Comparison of ENCODE assay signal across 29 cellular contexts in the genomic region with DNA sequence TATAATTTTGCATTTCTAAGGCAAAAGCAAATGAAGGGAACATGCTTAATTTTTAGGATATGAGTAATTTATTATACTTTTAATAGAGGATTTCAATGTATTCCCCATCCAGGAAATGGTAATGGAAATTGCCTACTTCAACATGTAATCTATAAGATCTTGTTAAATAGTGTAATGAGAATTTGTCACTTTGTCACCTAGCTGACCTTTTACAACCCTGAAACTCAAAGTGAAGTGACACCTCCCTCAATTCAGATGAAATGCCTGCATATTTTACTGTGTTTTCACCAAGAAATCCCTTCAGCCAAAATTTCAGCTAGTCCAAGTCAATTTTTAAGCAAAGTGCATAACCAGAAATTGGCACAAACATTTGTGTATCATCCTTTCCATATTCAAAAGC.
"Had no signal": no experiment of that assay in that cellular context is flagged by ENCODE, and none has a peak within 500 bp of the region (broad histone marks: within the 10 kb centered on the region; RNA-seq: fewer than 3 reads in every experiment).

No MANE protein-coding gene starts in this region.

- H3K9me3 Mint-ChIP-seq: activated B cell treated with CpG ODN at 0.5 μM for 24 hours; activated T-cell treated with anti-CD3 and anti-CD28 coated beads, Interleukin-2, amount 50 U/mL, for 24 hours; central memory CD8-positive, alpha-beta T cell had no signal

- H3K27me3 Mint-ChIP-seq: activated B cell treated with CpG ODN at 0.5 μM for 24 hours; activated T-cell treated with anti-CD3 and anti-CD28 coated beads, Interleukin-2, amount 50 U/mL, for 24 hours; central memory CD8-positive, alpha-beta T cell; dendritic cell treated with granulocyte-macrophage colony-stimulating factor and Interleukin-4, amounts not matched to agents 40 ng/mL and 50 ng/mL, for 4 days; T-helper 17 cell had no signal

- H3K4me3 Mint-ChIP-seq: activated B cell treated with CpG ODN at 0.5 μM for 24 hours; activated naive CD8-positive, alpha-beta T cell; activated T-cell treated with anti-CD3 and anti-CD28 coated beads, Interleukin-2, amount 50 U/mL, for 24 hours; activated T-cell treated with anti-CD3 and anti-CD28 coated beads, Interleukin-2, amount 50 U/mL, for 72 hours; central memory CD8-positive, alpha-beta T cell; dendritic cell treated with granulocyte-macrophage colony-stimulating factor and Interleukin-4, amounts not matched to agents 40 ng/mL and 50 ng/mL, for 4 days; endodermal cell; T-helper 17 cell; T-helper 2 cell treated with Interferon-gamma antibody and Interleukin-4, amounts not matched to agents 5 μg/mL and 100 μg/mL, for 36 hours had no signal

- H3K4me1 Mint-ChIP-seq: activated B cell treated with CpG ODN at 0.5 μM for 24 hours, endodermal cell, T-helper 17 cell had no signal

- H3K27me3 ChIP-seq: brain microvascular endothelial cell, dorsolateral prefrontal cortex had no signal

- ATAC-seq: activated CD4-positive, CD25-positive, alpha-beta regulatory T cell treated with anti-CD3 and anti-CD28 coated beads, Interleukin-2, amount 50 U/mL, for 24 hours; activated T-cell treated with anti-CD3 and anti-CD28 coated beads, Interleukin-2, amount 50 U/mL, for 72 hours; esophagus mucosa; T-helper 17 cell had no signal

- DNase-seq: activated B cell treated with CpG ODN at 0.5 μM for 24 hours; activated CD4-positive, alpha-beta T cell treated with anti-CD3 and anti-CD28 coated beads for 48 hours; activated CD4-positive, alpha-beta T cell treated with anti-CD3 and anti-CD28 coated beads, Interleukin-2, amount 50 U/mL, for 1 hour; activated CD4-positive, alpha-beta T cell treated with anti-CD3 and anti-CD28 coated beads, Interleukin-2, amount 50 U/mL, for 48 hours; activated CD8-positive, alpha-beta memory T cell treated with anti-CD3 and anti-CD28 coated beads, Interleukin-2, amount 50 U/mL, for 48 hours; activated gamma-delta T cell; activated naive CD4-positive, alpha-beta T cell; activated naive CD4-positive, alpha-beta T cell treated with anti-CD3 and anti-CD28 coated beads, Interleukin-2, amount 50 U/mL, for 16 hours; activated T-cell treated with anti-CD3 and anti-CD28 coated beads for 4 hours; activated T-cell treated with anti-CD3 and anti-CD28 coated beads, Interleukin-2, amount 50 U/mL, for 24 hours; activated T-cell treated with anti-CD3 and anti-CD28 coated beads, Interleukin-2, amount 50 U/mL, for 72 hours; amniotic stem cell; brain microvascular endothelial cell; dorsolateral prefrontal cortex; effector memory CD4-positive, alpha-beta T cell; endodermal cell; foreskin fibroblast; head of caudate nucleus; T-helper 1 cell; T-helper 17 cell; T1000; WERI-Rb-1 had no signal

- H3K27ac Mint-ChIP-seq: activated B cell treated with CpG ODN at 0.5 μM for 24 hours; activated T-cell treated with anti-CD3 and anti-CD28 coated beads, Interleukin-2, amount 50 U/mL, for 24 hours; activated T-cell treated with anti-CD3 and anti-CD28 coated beads, Interleukin-2, amount 50 U/mL, for 72 hours; dendritic cell treated with granulocyte-macrophage colony-stimulating factor and Interleukin-4, amounts not matched to agents 40 ng/mL and 50 ng/mL, for 4 days; endodermal cell; T-helper 17 cell; T-helper 2 cell treated with Interferon-gamma antibody and Interleukin-4, amounts not matched to agents 5 μg/mL and 100 μg/mL, for 36 hours had no signal

- H3K36me3 ChIP-seq: brain microvascular endothelial cell, WERI-Rb-1 had no signal

- H3K36me3 Mint-ChIP-seq: activated naive CD8-positive, alpha-beta T cell had no signal

- H3K27ac ChIP-seq: brain microvascular endothelial cell, coronary artery, dorsolateral prefrontal cortex, WERI-Rb-1 had no signal

- H3K4me3 ChIP-seq: coronary artery, dorsolateral prefrontal cortex had no signal
